Comparison of ENCODE assay signal across 20 cellular contexts in genomic region chr13:110407531-110407930, GRCh38.
DNase-seq lines count a peak whose midpoint lies in the region; ATAC-seq and TF ChIP-seq lines count a peak whose summit lies in the region.
"Had no signal": no experiment of that assay in that cellular context is flagged by ENCODE, and none has a peak within 500 bp of the region (broad histone marks: within the 10 kb centered on the region; RNA-seq: fewer than 3 reads in every experiment).

No MANE protein-coding gene starts in this region.

- no peak overlapping the region for H3K9ac ChIP-seq in rectal smooth muscle tissue (ENCODE audit: low read length)
- H3K9ac ChIP-seq: KMS-11 had no signal

- CTCF ChIA-PET in GM10248 (lab: Yijun Ruan, JAX) = interaction anchor here (1.3 kb wide), 1 partner anchor 48 kb away, joined by 3 read pairs; no protein-coding TSS in a partner anchor

- peaks cover 0 to 21% (median 0%) of the 10 kb centered on the region in 9 donors for H3K36me3 ChIP-seq in heart right ventricle
- H3K36me3 ChIP-seq in right atrium auricular region = no peaks in the 10 kb centered on the region
- no peaks in the 10 kb centered on the region for H3K36me3 ChIP-seq in rectal smooth muscle tissue (ENCODE audit: control insufficient read depth, insufficient read depth, low read length)
- H3K36me3 ChIP-seq in vagina = no peaks in the 10 kb centered on the region
- H3K36me3 ChIP-seq: breast epithelium had no signal

- TF ChIP-seq CTCF in heart right ventricle (IDR thresholded peaks at IDR 0.05) (no peak), right atrium auricular region (IDR thresholded peaks at IDR 0.05) (no peak), vagina (IDR thresholded peaks at IDR 0.05) (no peak), GM10248 (IDR thresholded peaks at IDR 0.05; ENCODE audit: control extremely low read depth, extremely low read depth, low read depth, missing control alignments) (no peak)

- no peaks in the 10 kb centered on the region for H3K9me3 ChIP-seq in heart right ventricle
- no peaks in the 10 kb centered on the region for H3K9me3 ChIP-seq in right atrium auricular region
- no peaks in the 10 kb centered on the region for H3K9me3 ChIP-seq in vagina
- H3K9me3 ChIP-seq: breast epithelium had no signal

- DNase-seq in heart right ventricle = no peak
- DNase-seq in Right ventricle myocardium superior = no peak
- DNase-seq in right atrium auricular region (ENCODE audit: low spot score) = no peak
- no peak for DNase-seq in vagina (ENCODE audit: extremely low spot score in 2 of 2)
- no peak for DNase-seq in GM10248 (ENCODE audit: extremely low spot score)
- DNase-seq: 8988T; activated CD4-positive, alpha-beta T cell treated with anti-CD3 and anti-CD28 coated beads for 48 hours; CD4-positive, alpha-beta memory T cell; effector CD4-positive, alpha-beta T cell; EL; NCI-H1092 treated with DMSO at 0.1 percent for 48 hours; stimulated activated CD4-positive, alpha-beta T cell treated with anti-CD3 and anti-CD28 coated beads, Interleukin-2, amount 100 ng/mL, for 48 hours had no signal

- H3K4me1 ChIP-seq in heart right ventricle (peaks cover 26 to 93% (median 73%) of the 10 kb centered on the region in 9 donors), right atrium auricular region (peaks cover 0 to 74% of the 10 kb centered on the region in 2 donors), rectal smooth muscle tissue (ENCODE audit: control insufficient read depth, insufficient read depth, low read length) (peaks cover 53% of the 10 kb centered on the region), vagina (peaks cover 55% of the 10 kb centered on the region)
- H3K4me1 ChIP-seq: breast epithelium had no signal

- H3K27me3 ChIP-seq in heart right ventricle (no peaks in the 10 kb centered on the region), right atrium auricular region (no peaks in the 10 kb centered on the region), rectal smooth muscle tissue (ENCODE audit: control insufficient read depth, insufficient read depth, low read length) (no peaks in the 10 kb centered on the region), vagina (no peaks in the 10 kb centered on the region)
- H3K27me3 ChIP-seq: breast epithelium had no signal

- POLR2A ChIA-PET in GM10248 (lab: Yijun Ruan, JAX) = no interaction called here

- WGBS in heart right ventricle, 2 donors = 33 to 35% methylated on average over 9 of the region's 9 CpGs

- no peak overlapping the region for H3K4me3 ChIP-seq in heart right ventricle
- no peak overlapping the region for H3K4me3 ChIP-seq in right atrium auricular region
- no peak overlapping the region for H3K4me3 ChIP-seq in rectal smooth muscle tissue (ENCODE audit: low read length)
- H3K4me3 ChIP-seq in vagina = no peak overlapping the region
- H3K4me3 ChIP-seq: breast epithelium had no signal

- TF ChIP-seq POLR2A in vagina (IDR thresholded peaks at IDR 0.05) = no peak
- no peak for TF ChIP-seq POLR2A in GM18505 (IDR thresholded peaks at IDR 0.05; ENCODE audit: borderline replicate concordance, extremely low read depth, insufficient read depth, insufficient read length)

- ATAC-seq in heart right ventricle = no peak
- ATAC-seq in Right ventricle myocardium superior (ENCODE audit: poor library complexity) = no peak
- ATAC-seq in HG03280 (IDR thresholded peaks at IDR 0.05; ENCODE audit: unreplicated experiment) = no peak
- no peak for ATAC-seq in GM18505 (IDR thresholded peaks at IDR 0.05; ENCODE audit: unreplicated experiment)
- ATAC-seq: activated naive CD4-positive, alpha-beta T cell treated with anti-CD3 and anti-CD28 coated beads, Interleukin-2, amount 50 U/mL, for 72 hours; left lobe of liver; natural killer cell treated with Interleukin-12 subunit alpha and Interleukin-12 subunit beta and Interleukin-15 and Interleukin-18, amount 100 ng/mL, for 72 hours had no signal

- intact Hi-C loops in heart right ventricle (cut with DNase I) (loop anchor here in 2 of 10 donors (5.0 to 10.0 kb wide), 3 partner anchors 35 to 63 kb away; no protein-coding TSS in a partner anchor), Right ventricle myocardium superior (cut with DNase I) (no loop called here), vagina (cut with DNase I) (loop anchor here (5.0 kb wide), 1 partner anchor 170 kb away; no protein-coding TSS in a partner anchor)

- peak overlapping the region; percentile 15 to 88 (median 72) for H3K27ac ChIP-seq in heart right ventricle
- H3K27ac ChIP-seq in right atrium auricular region = peak overlapping the region; percentile 63 to 75
- H3K27ac ChIP-seq in rectal smooth muscle tissue (ENCODE audit: low read depth, low read length) = peak overlapping the region; percentile 72
- peak overlapping the region; percentile 65 for H3K27ac ChIP-seq in vagina
- H3K27ac ChIP-seq: KMS-11 had no signal
